Comparison of ENCODE assay signal across 12 cellular contexts in the genomic region with DNA sequence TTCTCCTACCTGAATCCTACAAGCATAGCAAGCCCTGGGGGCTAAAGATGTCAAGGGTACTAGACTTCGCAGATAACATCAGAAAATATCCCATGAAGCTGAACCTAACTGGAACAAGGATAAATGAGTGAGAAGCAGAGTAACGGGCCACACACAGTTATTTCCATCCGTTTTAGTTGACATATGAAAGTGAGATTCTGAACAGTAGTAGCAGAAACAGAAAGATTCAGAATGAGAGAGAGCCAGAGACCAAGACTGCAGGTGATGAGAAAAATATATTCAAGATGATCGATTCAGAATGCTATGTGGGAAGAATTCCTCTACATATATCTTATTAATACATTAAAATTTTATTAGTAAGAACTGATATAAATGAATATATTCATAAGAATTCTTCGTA.
DNase-seq lines count a peak whose midpoint lies in the region; ATAC-seq and TF ChIP-seq lines count a peak whose summit lies in the region.
"Had no signal": no experiment of that assay in that cellular context is flagged by ENCODE, and none has a peak within 500 bp of the region (broad histone marks: within the 10 kb centered on the region; RNA-seq: fewer than 3 reads in every experiment).

No MANE protein-coding gene starts in this region.

- peaks cover 46% of the 10 kb centered on the region for H3K4me1 Mint-ChIP-seq in activated T-cell treated with anti-CD3 and anti-CD28 coated beads, Interleukin-2, amount 50 U/mL, for 24 hours (ENCODE audit: low read depth)

- DNase-seq in activated T-cell treated with anti-CD3 and anti-CD28 coated beads, Interleukin-2, amount 50 U/mL, for 24 hours, result no peak
- no peak for DNase-seq in activated T-cell treated with anti-CD3 and anti-CD28 coated beads for 4 hours
- DNase-seq in thyroid gland, result no peak
- DNase-seq in activated CD8-positive, alpha-beta memory T cell treated with anti-CD3 and anti-CD28 coated beads, Interleukin-2, amount 50 U/mL, for 48 hours, result no peak
- DNase-seq in mesenteric fat pad (ENCODE audit: low spot score), result no peak
- no peak for DNase-seq in posterior vena cava (ENCODE audit: low spot score)
- DNase-seq: activated CD4-positive, alpha-beta memory T cell treated with anti-CD3 and anti-CD28 coated beads for 36 hours; adrenal gland; dorsolateral prefrontal cortex; NCI-H2171 had no signal

- no peaks in the 10 kb centered on the region for H3K27me3 Mint-ChIP-seq in activated T-cell treated with anti-CD3 and anti-CD28 coated beads, Interleukin-2, amount 50 U/mL, for 24 hours
- H3K27me3 Mint-ChIP-seq: activated CD4-positive, alpha-beta memory T cell treated with anti-CD3 and anti-CD28 coated beads for 36 hours had no signal

- H3K4me3 Mint-ChIP-seq in activated T-cell treated with anti-CD3 and anti-CD28 coated beads, Interleukin-2, amount 50 U/mL, for 24 hours, result no peak overlapping the region
- H3K4me3 Mint-ChIP-seq: activated CD4-positive, alpha-beta memory T cell treated with anti-CD3 and anti-CD28 coated beads for 36 hours had no signal

- no peaks in the 10 kb centered on the region for H3K36me3 ChIP-seq in thyroid gland
- H3K36me3 ChIP-seq: adrenal gland had no signal

- intact Hi-C loops in thyroid gland (cut with DNase I) (no loop called here), posterior vena cava (cut with DNase I) (no loop called here)

- H3K4me1 ChIP-seq in thyroid gland, result peaks cover 59 to 73% of the 10 kb centered on the region in 2 donors
- H3K4me1 ChIP-seq: adrenal gland had no signal

- no peak for TF ChIP-seq POLR2A in thyroid gland (IDR thresholded peaks at IDR 0.05)

- no peaks in the 10 kb centered on the region for H3K27me3 ChIP-seq in thyroid gland
- H3K27me3 ChIP-seq: adrenal gland, dorsolateral prefrontal cortex had no signal

- H3K27ac Mint-ChIP-seq in activated T-cell treated with anti-CD3 and anti-CD28 coated beads, Interleukin-2, amount 50 U/mL, for 24 hours, result peak overlapping the region; percentile 51
- H3K27ac Mint-ChIP-seq: activated CD4-positive, alpha-beta memory T cell treated with anti-CD3 and anti-CD28 coated beads for 36 hours had no signal

- H3K4me3 ChIP-seq in thyroid gland (replicated peaks in 1 of 3), result no peak overlapping the region
- H3K4me3 ChIP-seq: adrenal gland, dorsolateral prefrontal cortex had no signal

- no peaks in the 10 kb centered on the region for H3K9me3 ChIP-seq in thyroid gland
- H3K9me3 ChIP-seq: adrenal gland had no signal

- no peak for TF ChIP-seq CTCF in thyroid gland (IDR thresholded peaks at IDR 0.05)

- 71 to 92% methylated on average over 5 of the region's 5 CpGs for WGBS in thyroid gland, 2 donors

- H3K9me3 Mint-ChIP-seq in activated T-cell treated with anti-CD3 and anti-CD28 coated beads, Interleukin-2, amount 50 U/mL, for 24 hours, result no peaks in the 10 kb centered on the region
- H3K9me3 Mint-ChIP-seq: activated CD4-positive, alpha-beta memory T cell treated with anti-CD3 and anti-CD28 coated beads for 36 hours had no signal

- H3K36me3 Mint-ChIP-seq in activated T-cell treated with anti-CD3 and anti-CD28 coated beads, Interleukin-2, amount 50 U/mL, for 24 hours (ENCODE audit: low read depth), result peaks cover 24% of the 10 kb centered on the region

- peak overlapping the region; percentile 29 to 90 (median 88) for H3K27ac ChIP-seq in thyroid gland
- H3K27ac ChIP-seq: adrenal gland had no signal

- ATAC-seq in GM21619 (IDR thresholded peaks at IDR 0.05; ENCODE audit: unreplicated experiment) (peak; percentile 74), HG03159 (IDR thresholded peaks at IDR 0.05; ENCODE audit: unreplicated experiment) (peak; percentile 84)
